Comparison of ENCODE assay signal across 9 cellular contexts in the genomic region with DNA sequence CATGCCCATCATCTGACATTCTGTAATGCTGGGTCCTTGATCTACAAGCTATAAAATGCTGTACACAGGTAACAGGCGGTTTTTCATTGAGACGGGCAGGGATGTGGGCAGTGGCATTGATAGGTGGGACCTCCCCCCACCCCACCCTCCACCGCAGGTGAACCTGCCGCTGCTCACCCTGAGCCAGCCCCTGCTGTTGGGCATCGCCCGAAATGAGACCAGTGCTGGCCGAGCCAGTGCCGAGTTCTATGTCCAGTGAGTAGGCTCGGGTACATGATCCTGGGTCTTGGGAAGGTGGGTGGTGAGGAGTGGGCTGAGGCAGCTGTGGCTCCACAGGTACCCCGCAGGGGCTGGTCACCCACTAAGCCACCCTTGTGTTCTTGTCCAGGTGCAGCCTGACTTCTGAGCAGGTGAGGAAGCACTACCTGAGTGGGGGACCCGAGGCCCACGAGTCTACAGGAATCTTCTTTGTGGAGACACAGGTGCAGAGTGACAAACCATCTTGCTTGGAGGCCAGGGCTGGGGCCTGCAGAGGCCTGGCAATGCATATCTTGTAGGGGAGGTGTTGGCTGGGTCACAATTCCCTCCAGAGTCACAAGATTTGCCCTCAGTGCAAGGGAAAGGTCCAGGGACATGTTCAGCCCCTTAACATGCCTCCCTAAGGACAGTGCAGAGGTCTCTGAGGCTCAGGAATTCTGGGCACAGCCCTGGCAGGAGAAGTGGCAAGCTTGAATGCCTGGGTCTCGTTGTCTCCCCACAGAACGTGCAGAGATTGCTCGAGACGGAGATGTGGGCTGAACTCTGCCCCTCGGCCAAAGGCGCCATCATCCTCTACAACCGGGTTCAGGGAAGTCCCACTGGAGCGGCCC. TPM values are rescaled to one million over a fixed set of nuclear protein-coding genes. Genes with fewer than 3 reads are reported as not detected.
DNase-seq lines count a peak whose midpoint lies in the region; ATAC-seq, FAIRE-seq and TF ChIP-seq lines count a peak whose summit lies in the region.
"Had no signal": no experiment of that assay in that cellular context is flagged by ENCODE, and none has a peak within 500 bp of the region (broad histone marks: within the 10 kb centered on the region; RNA-seq: fewer than 3 reads in every experiment).

No MANE protein-coding gene starts in this region.

- peaks cover 17% of the 10 kb centered on the region; the same call in 2 of the 3 replicates for H3K36me3 ChIP-seq in K562 (ENCODE audit: control insufficient read depth, insufficient read depth, low read length)
- no peaks in the 10 kb centered on the region for H3K36me3 ChIP-seq in mesendoderm (ENCODE audit: control insufficient read depth, insufficient read depth, low read length)
- no peaks in the 10 kb centered on the region for H3K36me3 ChIP-seq in tibial artery

- peaks cover 4% of the 10 kb centered on the region for H3K79me1 ChIP-seq in mesendoderm (ENCODE audit: low read length)

- H3K18ac ChIP-seq in mesendoderm (ENCODE audit: low read length) = no peak overlapping the region

- ATAC-seq in activated T-cell treated with anti-CD3 and anti-CD28 coated beads, Interleukin-2, amount 50 U/mL, for 72 hours (replicated peaks in 1 of 2) = no peak
- ATAC-seq in K562 (no peak), HG02870 (IDR thresholded peaks at IDR 0.05; ENCODE audit: unreplicated experiment) (no peak)

- BruUV-seq in K562 (replicated peaks; lab: Mats Ljungman, UMichigan) = no TSS peak

- peaks cover 59% of the 10 kb centered on the region for H3K4me1 Mint-ChIP-seq in activated T-cell treated with anti-CD3 and anti-CD28 coated beads, Interleukin-2, amount 50 U/mL, for 72 hours (ENCODE audit: low read depth)

- 62% methylated on average over 20 of the region's 20 CpGs for WGBS in K562 (ENCODE audit: insufficient coverage, low coverage, missing lambda C conversion rate)
- WGBS in mesendoderm (ENCODE audit: extremely low coverage, insufficient coverage, low lambda C conversion rate) = no CpG with 5 or more reads among the region's 20 CpGs

- no peak for FAIRE-seq in K562 (lab: Jason Lieb, UNC)

- peak overlapping the region; percentile 95 for H3K4me2 ChIP-seq in K562 (ENCODE audit: insufficient read depth, low read length)
- no peak overlapping the region for H3K4me2 ChIP-seq in mesendoderm (ENCODE audit: low read length)

- H3K4ac ChIP-seq in mesendoderm (ENCODE audit: low read depth, low read length) = no peak overlapping the region

- peaks cover 5% of the 10 kb centered on the region for H3K9me1 ChIP-seq in K562 (ENCODE audit: control insufficient read depth, insufficient read depth, low read length)

- H3K23ac ChIP-seq in mesendoderm (ENCODE audit: low read length) = no peak overlapping the region

- no peak overlapping the region for H2BK15ac ChIP-seq in mesendoderm (replicated peaks; ENCODE audit: low read depth)

- H4K5ac ChIP-seq in mesendoderm (ENCODE audit: low read length) = no peak overlapping the region

- DNase-seq in activated T-cell treated with anti-CD3 and anti-CD28 coated beads, Interleukin-2, amount 50 U/mL, for 72 hours = no peak
- DNase-seq in activated T-cell treated with anti-CD3 and anti-CD28 coated beads, Interleukin-2, amount 50 U/mL, for 1 hour = no peak
- DNase-seq in K562 (ENCODE audit: extremely low read depth in 1 of 4, low spot score in 3 of 4) (no peak), mesendoderm (no peak), tibial artery (no peak), NCI-H1105 treated with DMSO at 0.1 percent for 48 hours (lab: John Stamatoyannopoulos, UW) (no peak), occipital lobe (lab: John Stamatoyannopoulos, UW) (no peak)

- H3K79me2 ChIP-seq in K562 (ENCODE audit: control insufficient read depth, insufficient read depth, low read length) (peaks cover 55% of the 10 kb centered on the region), mesendoderm (ENCODE audit: control insufficient read depth, insufficient read depth, low read length) (no peaks in the 10 kb centered on the region)

- TF ChIP-seq RAD21 in K562 (CRISPR knock-in tag; conservative IDR thresholded peaks at IDR 0.05 in 1 of 2, IDR thresholded peaks at IDR 0.05 in 1 of 2) = no peak

- intact Hi-C loops in K562 (cut with micrococcal nuclease) = no loop called here
- intact Hi-C loops in tibial artery (cut with DNase I; ENCODE audit: low total_unique reads) = loop anchor here (5.0 kb wide), 1 partner anchor 42 kb away; the partner anchor contains the start of gene STIP1

- no peaks in the 10 kb centered on the region for H3K9me3 ChIP-seq in K562 (replicated peaks; ENCODE audit: control insufficient read depth, insufficient read depth, low read depth, low read length)
- no peaks in the 10 kb centered on the region for H3K9me3 ChIP-seq in tibial artery

- no peaks in the 10 kb centered on the region for H4K20me1 ChIP-seq in K562 (replicated peaks; ENCODE audit: control insufficient read depth, insufficient read depth, low read length)

- TF ChIP-seq CTCF in K562 (IDR thresholded peaks at IDR 0.05 in 2 of 3, conservative IDR thresholded peaks at IDR 0.05 in 1 of 3; ENCODE audit: insufficient read depth in 2 of 3, low read depth in 1 of 3, low read length in 3 of 3) (no peak), tibial artery (IDR thresholded peaks at IDR 0.05) (no peak)

- H4K8ac ChIP-seq in mesendoderm (ENCODE audit: low read depth, low read length) = no peak overlapping the region

- H3K27ac ChIP-seq in K562 (ENCODE audit: extremely low read depth, low read depth, low read length) (peak overlapping the region; percentile 92), mesendoderm (ENCODE audit: low read depth, low read length) (no peak overlapping the region), tibial artery (peak overlapping the region; percentile 88 to 92)

- no peak overlapping the region for H2BK5ac ChIP-seq in mesendoderm (ENCODE audit: low read length)

- no peaks in the 10 kb centered on the region for H3K36me3 Mint-ChIP-seq in activated T-cell treated with anti-CD3 and anti-CD28 coated beads, Interleukin-2, amount 50 U/mL, for 72 hours (ENCODE audit: insufficient read depth in 2 of 2)

- H2AK5ac ChIP-seq in mesendoderm (ENCODE audit: low read length) = no peak overlapping the region

- no peaks in the 10 kb centered on the region for H3K27me3 Mint-ChIP-seq in activated T-cell treated with anti-CD3 and anti-CD28 coated beads, Interleukin-2, amount 50 U/mL, for 72 hours (ENCODE audit: low read depth)

- H3K56ac ChIP-seq in mesendoderm (ENCODE audit: low read length) = no peak overlapping the region

- in situ Hi-C loops in K562 (cut with MboI) = no loop called here

- no peaks in the 10 kb centered on the region for H3K9me3 Mint-ChIP-seq in activated T-cell treated with anti-CD3 and anti-CD28 coated beads, Interleukin-2, amount 50 U/mL, for 72 hours

- TF ChIP-seq EP300 in K562 (IDR thresholded peaks at IDR 0.05; ENCODE audit: low read length) = no peak

- H3K9ac ChIP-seq in K562 (ENCODE audit: insufficient read depth in 1 of 2, low read depth in 2 of 2, low read length in 2 of 2) (peak overlapping the region; percentile 91 to 96), mesendoderm (ENCODE audit: low read length) (peak overlapping the region; percentile 76)

- H3K27me3 ChIP-seq in K562 (ENCODE audit: control insufficient read depth in 2 of 2, insufficient read depth in 2 of 2, low read length in 2 of 2) (no peaks in the 10 kb centered on the region), mesendoderm (ENCODE audit: insufficient read depth, low read length, poor library complexity) (no peaks in the 10 kb centered on the region), tibial artery (no peaks in the 10 kb centered on the region)
- H3K27me3 ChIP-seq: foreskin keratinocyte had no signal

- CTCF ChIA-PET in K562 (lab: Yijun Ruan, JAX; ENCODE audit: low intra/inter-chr PET ratio) = no interaction called here

- peak overlapping the region; percentile 94 to 97 for H3K4me3 Mint-ChIP-seq in activated T-cell treated with anti-CD3 and anti-CD28 coated beads, Interleukin-2, amount 50 U/mL, for 72 hours

- peak overlapping the region; percentile 81 for H3K27ac Mint-ChIP-seq in activated T-cell treated with anti-CD3 and anti-CD28 coated beads, Interleukin-2, amount 50 U/mL, for 72 hours

- no peak for TF ChIP-seq POLR2A in K562 (conservative IDR thresholded peaks at IDR 0.05)

- H2AFZ ChIP-seq in K562 (ENCODE audit: low read depth, low read length) = no peak overlapping the region

- H3K4me1 ChIP-seq in K562 (replicated peaks in 1 of 2; ENCODE audit: control insufficient read depth in 2 of 2, insufficient read depth in 2 of 2, low read length in 2 of 2) = peaks cover 29 to 86% of the 10 kb centered on the region in 2 experiments
- peaks cover 6% of the 10 kb centered on the region for H3K4me1 ChIP-seq in mesendoderm (ENCODE audit: control insufficient read depth, low read depth, low read length)
- H3K4me1 ChIP-seq in tibial artery = peaks cover 0 to 68% (median 58%) of the 10 kb centered on the region in 4 donors

- POLR2A ChIA-PET in K562 (lab: Yijun Ruan, JAX) = interaction anchor here (0.9 to 1.0 kb wide), 3 partner anchors 10 to 255 kb away, joined by 3 read pairs; partner anchors contain the start of genes COX8A and FERMT3

- peak overlapping the region; percentile 76; the same call in 1 of the 2 replicates for H3K4me3 ChIP-seq in K562
- no peak overlapping the region for H3K4me3 ChIP-seq in mesendoderm (ENCODE audit: low read length)
- H3K4me3 ChIP-seq in tibial artery = peak overlapping the region; percentile 58 to 82

- no peak overlapping the region for H2BK120ac ChIP-seq in mesendoderm (ENCODE audit: low read depth, low read length)

RNA-seq across cellular contexts. Expression of gene DNAJC4, which starts 1.0 kb away (rescaled TPM):
- total RNA-seq in activated T-cell treated with anti-CD3 and anti-CD28 coated beads, Interleukin-2, amount 50 U/mL, for 72 hours = 10 to 100 TPM; 42.2 to 54.1 TPM
- total RNA-seq in K562 (2011; cell fraction: chromatin; rRNA removed; ENCODE audit: low replicate concordance) = 39.7 and 112 TPM in 2 replicates
- 78.0 and 98.9 TPM in 2 replicates for total RNA-seq in K562 (2011; cell fraction: nucleolus; rRNA removed)
- total RNA-seq in K562 (2011; cell fraction: nucleoplasm; rRNA removed) = 64.2 and 65.8 TPM in 2 replicates
- 16.4 and 20.2 TPM in 2 replicates for total RNA-seq in K562 (2014; rRNA removed)
- 6.6 and 11.2 TPM in 2 replicates for total RNA-seq in K562 (2014; rRNA removed; fragmentation: Illumina TruSeq; extraction: Trizol)
- total RNA-seq in K562 (2015; rRNA removed; fragmentation: Illumina TruSeq; extraction: Trizol) = 19.3 and 19.9 TPM in 2 replicates
- total RNA-seq in K562 (2021) = 27.6 and 31.8 TPM in 2 replicates
- polyA plus RNA-seq in K562 (2011; rRNA removed) = 23.9 and 45.1 TPM in 2 replicates
- 30.8 and 65.5 TPM in 2 replicates for polyA plus RNA-seq in K562 (2011; cell fraction: cytosol; rRNA removed)
- polyA plus RNA-seq in K562 (2011; cell fraction: nucleus; rRNA removed) = 110 and 164 TPM in 2 replicates
- 34.0 and 79.2 TPM in 2 replicates for polyA plus RNA-seq in K562 (2012)
- 28.0 and 37.5 TPM in 2 replicates for polyA plus RNA-seq in K562 (2014; fragmentation: Illumina TruSeq; extraction: Trizol)
- 1 to 10 TPM; 4.0 to 4.6 TPM for polyA plus RNA-seq in K562 (2014; fragmentation: Nextera tagmentation; extraction: Ambion mirVana)
- 32.6 and 42.9 TPM in 2 replicates for polyA plus RNA-seq in K562 (2014; rRNA removed)
- polyA minus RNA-seq in K562 (2011; rRNA and poly(A)+ RNA removed) = 7.1 and 9.0 TPM in 2 replicates
- polyA minus RNA-seq in K562 (2011; cell fraction: cytosol; rRNA and poly(A)+ RNA removed) = 12.6 and 23.5 TPM in 2 replicates
- polyA minus RNA-seq in K562 (2011; cell fraction: nucleus; rRNA and poly(A)+ RNA removed) = 15.8 and 16.0 TPM in 2 replicates
- 10.4 TPM for polyA plus RNA-seq in mesendoderm (2013, experiment 1 of 2)
- 11.5 TPM for polyA plus RNA-seq in mesendoderm (2013, experiment 2 of 2)
- total RNA-seq in occipital lobe = 5.6 TPM

RNA-seq across cellular contexts. Expression of gene NUDT22, which starts 3.2 kb away (rescaled TPM):
- 10 to 100 TPM; 78.6 to 92.9 TPM for total RNA-seq in activated T-cell treated with anti-CD3 and anti-CD28 coated beads, Interleukin-2, amount 50 U/mL, for 72 hours
- 74.2 and 269 TPM in 2 replicates for total RNA-seq in K562 (2011; cell fraction: chromatin; rRNA removed; ENCODE audit: low replicate concordance)
- total RNA-seq in K562 (2011; cell fraction: nucleolus; rRNA removed) = 230 and 279 TPM in 2 replicates
- 112 and 146 TPM in 2 replicates for total RNA-seq in K562 (2011; cell fraction: nucleoplasm; rRNA removed)
- total RNA-seq in K562 (2014; rRNA removed) (92.6 and 132 TPM in 2 replicates), K562 (2014; rRNA removed; fragmentation: Illumina TruSeq; extraction: Trizol) (21.1 and 25.7 TPM in 2 replicates), K562 (2015; rRNA removed; fragmentation: Illumina TruSeq; extraction: Trizol) (49.9 and 50.6 TPM in 2 replicates), K562 (2021) (87.5 and 89.5 TPM in 2 replicates), occipital lobe (11.2 TPM)
- polyA plus RNA-seq in K562 (2011; rRNA removed) (37.4 and 48.0 TPM in 2 replicates), K562 (2014; fragmentation: Illumina TruSeq; extraction: Trizol) (24.0 and 43.1 TPM in 2 replicates), K562 (2014; fragmentation: Nextera tagmentation; extraction: Ambion mirVana) (10 to 100 TPM in 1 of 2 experiments, 1 to 10 TPM in 1; 6.3 to 16.3 TPM), K562 (2014; rRNA removed) (83.6 and 88.5 TPM in 2 replicates)
- 58.1 and 156 TPM in 2 replicates for polyA plus RNA-seq in K562 (2011; cell fraction: cytosol; rRNA removed)
- 132 and 213 TPM in 2 replicates for polyA plus RNA-seq in K562 (2011; cell fraction: nucleus; rRNA removed)
- polyA plus RNA-seq in K562 (2012) = 56.4 and 102 TPM in 2 replicates
- 13.9 and 15.0 TPM in 2 replicates for polyA minus RNA-seq in K562 (2011; rRNA and poly(A)+ RNA removed)
- polyA minus RNA-seq in K562 (2011; cell fraction: cytosol; rRNA and poly(A)+ RNA removed) = 32.9 and 34.8 TPM in 2 replicates
- polyA minus RNA-seq in K562 (2011; cell fraction: nucleus; rRNA and poly(A)+ RNA removed) = 75.9 and 84.7 TPM in 2 replicates
- polyA plus RNA-seq in mesendoderm (2013, experiment 1 of 2) = 59.0 TPM
- 59.6 TPM for polyA plus RNA-seq in mesendoderm (2013, experiment 2 of 2)

RNA-seq across cellular contexts. Expression of gene TRPT1, which starts 3.3 kb away (rescaled TPM):
- 10 to 100 TPM; 19.7 to 25.5 TPM for total RNA-seq in activated T-cell treated with anti-CD3 and anti-CD28 coated beads, Interleukin-2, amount 50 U/mL, for 72 hours
- total RNA-seq in K562 (2011; cell fraction: chromatin; rRNA removed; ENCODE audit: low replicate concordance) = 28.5 and 90.3 TPM in 2 replicates
- total RNA-seq in K562 (2011; cell fraction: nucleolus; rRNA removed) = 64.9 and 73.8 TPM in 2 replicates
- total RNA-seq in K562 (2011; cell fraction: nucleoplasm; rRNA removed) = 45.8 and 49.8 TPM in 2 replicates
- total RNA-seq in K562 (2014; rRNA removed) (27.4 and 37.3 TPM in 2 replicates), K562 (2014; rRNA removed; fragmentation: Illumina TruSeq; extraction: Trizol) (17.3 and 17.5 TPM in 2 replicates), K562 (2015; rRNA removed; fragmentation: Illumina TruSeq; extraction: Trizol) (23.1 and 25.3 TPM in 2 replicates), K562 (2021) (36.1 and 41.7 TPM in 2 replicates), occipital lobe (7.3 TPM)
- polyA plus RNA-seq in K562 (2011; rRNA removed) (23.3 and 42.4 TPM in 2 replicates), K562 (2014; fragmentation: Illumina TruSeq; extraction: Trizol) (21.2 and 33.3 TPM in 2 replicates), K562 (2014; fragmentation: Nextera tagmentation; extraction: Ambion mirVana) (1 to 10 TPM; 4.6 to 8.1 TPM), K562 (2014; rRNA removed) (38.4 and 39.2 TPM in 2 replicates)
- polyA plus RNA-seq in K562 (2011; cell fraction: cytosol; rRNA removed) = 43.7 and 69.5 TPM in 2 replicates
- 169 and 180 TPM in 2 replicates for polyA plus RNA-seq in K562 (2011; cell fraction: nucleus; rRNA removed)
- 34.2 and 65.9 TPM in 2 replicates for polyA plus RNA-seq in K562 (2012)
- polyA minus RNA-seq in K562 (2011; rRNA and poly(A)+ RNA removed) = 12.1 and 14.9 TPM in 2 replicates
- 13.6 and 20.9 TPM in 2 replicates for polyA minus RNA-seq in K562 (2011; cell fraction: cytosol; rRNA and poly(A)+ RNA removed)
- 22.1 and 30.3 TPM in 2 replicates for polyA minus RNA-seq in K562 (2011; cell fraction: nucleus; rRNA and poly(A)+ RNA removed)
- 29.9 TPM for polyA plus RNA-seq in mesendoderm (2013, experiment 1 of 2)
- 30.6 TPM for polyA plus RNA-seq in mesendoderm (2013, experiment 2 of 2)

RNA-seq across cellular contexts. Expression of gene VEGFB, which starts 5.1 kb away (rescaled TPM):
- 10 to 100 TPM; 65.4 to 67.3 TPM for total RNA-seq in activated T-cell treated with anti-CD3 and anti-CD28 coated beads, Interleukin-2, amount 50 U/mL, for 72 hours
- total RNA-seq in K562 (2011; cell fraction: chromatin; rRNA removed; ENCODE audit: low replicate concordance) = 16.1 and 40.0 TPM in 2 replicates
- total RNA-seq in K562 (2011; cell fraction: nucleolus; rRNA removed) = 23.4 and 32.0 TPM in 2 replicates
- total RNA-seq in K562 (2011; cell fraction: nucleoplasm; rRNA removed) = 31.9 and 33.0 TPM in 2 replicates
- total RNA-seq in K562 (2014; rRNA removed) (28.2 and 44.3 TPM in 2 replicates), K562 (2014; rRNA removed; fragmentation: Illumina TruSeq; extraction: Trizol) (21.0 and 22.6 TPM in 2 replicates), K562 (2015; rRNA removed; fragmentation: Illumina TruSeq; extraction: Trizol) (25.7 and 28.0 TPM in 2 replicates), K562 (2021) (83.4 and 88.3 TPM in 2 replicates), occipital lobe (9.5 TPM)
- polyA plus RNA-seq in K562 (2011; rRNA removed) (11.0 and 13.5 TPM in 2 replicates), K562 (2014; fragmentation: Illumina TruSeq; extraction: Trizol) (35.2 and 41.4 TPM in 2 replicates), K562 (2014; fragmentation: Nextera tagmentation; extraction: Ambion mirVana) (10 to 100 TPM; 12.0 to 12.1 TPM), K562 (2014; rRNA removed) (31.8 and 35.8 TPM in 2 replicates)
- polyA plus RNA-seq in K562 (2011; cell fraction: cytosol; rRNA removed) = 12.1 and 16.0 TPM in 2 replicates
- 25.1 and 26.2 TPM in 2 replicates for polyA plus RNA-seq in K562 (2011; cell fraction: nucleus; rRNA removed)
- polyA plus RNA-seq in K562 (2012) = 97.3 and 181 TPM in 2 replicates
- 4.2 and 6.2 TPM in 2 replicates for polyA minus RNA-seq in K562 (2011; rRNA and poly(A)+ RNA removed)
- 21.2 and 26.0 TPM in 2 replicates for polyA minus RNA-seq in K562 (2011; cell fraction: cytosol; rRNA and poly(A)+ RNA removed)
- polyA minus RNA-seq in K562 (2011; cell fraction: nucleus; rRNA and poly(A)+ RNA removed) = 3.2 and 4.9 TPM in 2 replicates
- polyA plus RNA-seq in mesendoderm (2013, experiment 1 of 2) = 14.3 TPM
- polyA plus RNA-seq in mesendoderm (2013, experiment 2 of 2) = 15.5 TPM

RNA-seq across cellular contexts. Expression of gene FKBP2, which starts 11.6 kb away (rescaled TPM):
- 10 to 100 TPM; 34.2 to 41.5 TPM for total RNA-seq in activated T-cell treated with anti-CD3 and anti-CD28 coated beads, Interleukin-2, amount 50 U/mL, for 72 hours
- total RNA-seq in K562 (2011; cell fraction: chromatin; rRNA removed; ENCODE audit: low replicate concordance) = 24.7 and 45.5 TPM in 2 replicates
- 58.4 and 66.4 TPM in 2 replicates for total RNA-seq in K562 (2011; cell fraction: nucleolus; rRNA removed)
- total RNA-seq in K562 (2011; cell fraction: nucleoplasm; rRNA removed) = 56.3 and 59.5 TPM in 2 replicates
- 151 TPM in 2 replicates for total RNA-seq in K562 (2014; rRNA removed)
- 28.0 and 49.2 TPM in 2 replicates for total RNA-seq in K562 (2014; rRNA removed; fragmentation: Illumina TruSeq; extraction: Trizol)
- 73.1 and 79.0 TPM in 2 replicates for total RNA-seq in K562 (2015; rRNA removed; fragmentation: Illumina TruSeq; extraction: Trizol)
- total RNA-seq in K562 (2021) = 44.5 and 58.1 TPM in 2 replicates
- 30.8 and 36.6 TPM in 2 replicates for polyA plus RNA-seq in K562 (2011; rRNA removed)
- 60.1 and 75.2 TPM in 2 replicates for polyA plus RNA-seq in K562 (2011; cell fraction: cytosol; rRNA removed)
- 52.4 and 56.6 TPM in 2 replicates for polyA plus RNA-seq in K562 (2011; cell fraction: nucleus; rRNA removed)
- 115 and 123 TPM in 2 replicates for polyA plus RNA-seq in K562 (2012)
- polyA plus RNA-seq in K562 (2014; fragmentation: Illumina TruSeq; extraction: Trizol) = 71.7 and 83.5 TPM in 2 replicates
- polyA plus RNA-seq in K562 (2014; fragmentation: Nextera tagmentation; extraction: Ambion mirVana) = 10 to 100 TPM in 1 of 2 experiments, 1 to 10 TPM in 1; 3.5 to 27.1 TPM
- polyA plus RNA-seq in K562 (2014; rRNA removed) = 92.2 and 110 TPM in 2 replicates
- 10.6 and 16.1 TPM in 2 replicates for polyA minus RNA-seq in K562 (2011; rRNA and poly(A)+ RNA removed)
- 33.8 and 40.5 TPM in 2 replicates for polyA minus RNA-seq in K562 (2011; cell fraction: cytosol; rRNA and poly(A)+ RNA removed)
- 7.8 and 14.2 TPM in 2 replicates for polyA minus RNA-seq in K562 (2011; cell fraction: nucleus; rRNA and poly(A)+ RNA removed)
- polyA plus RNA-seq in mesendoderm (2013, experiment 1 of 2) = 47.8 TPM
- polyA plus RNA-seq in mesendoderm (2013, experiment 2 of 2) = 45.9 TPM
- 17.5 TPM for total RNA-seq in occipital lobe
